8 cellular contexts compared by ENCODE assay signal in genomic region chr2:171999604-172000469, GRCh38. TPM values are rescaled to one million over a fixed set of nuclear protein-coding genes. Genes with fewer than 3 reads are reported as not detected.
DNase-seq lines count a peak whose midpoint lies in the region; ATAC-seq and TF ChIP-seq lines count a peak whose summit lies in the region.

Gene METAP1D (plus strand): TSS chr2:171999953. CDS start chr2:171999970, 17 bp downstream.

- H3K27ac ChIP-seq in PC-9 (peak within 1 kb of the TSS; percentile 77), esophagus muscularis mucosa (replicated peaks in 1 of 4) (peak within 1 kb of the TSS; percentile 22 to 70 (median 46)), muscle layer of duodenum (ENCODE audit: low read length) (peak within 1 kb of the TSS; percentile 39)

- peak; percentile 99 for ATAC-seq in GM21723 (IDR thresholded peaks at IDR 0.05; ENCODE audit: unreplicated experiment)
- ATAC-seq in activated T-cell treated with anti-CD3 and anti-CD28 coated beads, Interleukin-2, amount 50 U/mL, for 4 hours, result peak; percentile 94 to 98

- no peaks in the 10 kb centered on the region for H3K9me3 ChIP-seq in PC-9 (ENCODE audit: insufficient read depth, low read depth)
- no peaks in the 10 kb centered on the region for H3K9me3 ChIP-seq in esophagus muscularis mucosa
- no peaks in the 10 kb centered on the region for H3K9me3 ChIP-seq in muscle layer of duodenum (ENCODE audit: control insufficient read depth in 1 of 2, low read length in 2 of 2)

- under 1% methylated on average over 32 of the region's 73 CpGs for WGBS in esophagus muscularis mucosa

- H3K36me3 Mint-ChIP-seq in activated T-cell treated with anti-CD3 and anti-CD28 coated beads, Interleukin-2, amount 50 U/mL, for 4 hours (ENCODE audit: insufficient read depth), result no peaks in the 10 kb centered on the region

- no peaks in the 10 kb centered on the region for H3K9me2 ChIP-seq in PC-9 (ENCODE audit: insufficient read depth)

- H3K27me3 Mint-ChIP-seq in activated T-cell treated with anti-CD3 and anti-CD28 coated beads, Interleukin-2, amount 50 U/mL, for 4 hours (ENCODE audit: low read depth), result peaks cover 7% of the 10 kb centered on the region

- POLR2A ChIA-PET in PC-9 (lab: Charles Lee; ENCODE audit: unreplicated experiment), result interaction anchor here (0.6 to 0.7 kb wide), 2 partner anchors 21 to 62 kb away, joined by 8 to 18 read pairs; no protein-coding TSS in a partner anchor

- peak within 1 kb of the TSS; percentile 89 for H3K4me3 Mint-ChIP-seq in activated T-cell treated with anti-CD3 and anti-CD28 coated beads, Interleukin-2, amount 50 U/mL, for 4 hours

- BruUV-seq in PC-9 (replicated peaks; lab: Mats Ljungman, UMichigan), result no TSS peak

- peak within 1 kb of the TSS; percentile 96 for H2AFZ ChIP-seq in PC-9

- TF ChIP-seq EP300 in esophagus muscularis mucosa (IDR thresholded peaks at IDR 0.05), result no peak

- peak within 1 kb of the TSS; percentile 93 for H3K4me3 ChIP-seq in Jurkat, Clone E6-1 (ENCODE audit: low read length)
- peak within 1 kb of the TSS; percentile 65 for H3K4me3 ChIP-seq in PC-9
- peak within 1 kb of the TSS; percentile 72 to 90 (median 82) for H3K4me3 ChIP-seq in esophagus muscularis mucosa
- peak within 1 kb of the TSS; percentile 75 to 98 for H3K4me3 ChIP-seq in muscle layer of duodenum (ENCODE audit: low read depth in 1 of 2, low read length in 2 of 2)

- H3K9me3 Mint-ChIP-seq in activated T-cell treated with anti-CD3 and anti-CD28 coated beads, Interleukin-2, amount 50 U/mL, for 4 hours, result no peaks in the 10 kb centered on the region

- H3K79me2 ChIP-seq in PC-9 (ENCODE audit: low read depth), result peaks cover 8% of the 10 kb centered on the region; the same call in 1 of the 2 replicates

- TF ChIP-seq CTCF in PC-9 (conservative IDR thresholded peaks at IDR 0.05), result no peak; the same call in 1 of the 2 replicates
- TF ChIP-seq CTCF in esophagus muscularis mucosa (IDR thresholded peaks at IDR 0.05), result peak in 2 of 3 experiments; percentile 8 to 14

- no peaks in the 10 kb centered on the region for H3K27me3 ChIP-seq in PC-9 (ENCODE audit: insufficient read depth, low read depth)
- H3K27me3 ChIP-seq in esophagus muscularis mucosa, result no peaks in the 10 kb centered on the region
- no peaks in the 10 kb centered on the region for H3K27me3 ChIP-seq in muscle layer of duodenum (ENCODE audit: low read depth, low read length)

- peak; percentile 86 for DNase-seq in DMS79 (lab: John Stamatoyannopoulos, UW)
- DNase-seq in Jurkat, Clone E6-1 (ENCODE audit: low read depth, low spot score), result peak; percentile 79
- peak; percentile 91 to 100 for DNase-seq in PC-9
- DNase-seq in activated T-cell treated with anti-CD3 and anti-CD28 coated beads, Interleukin-2, amount 50 U/mL, for 4 hours, result peak; percentile 80
- peak; percentile 94 for DNase-seq in esophagus muscularis mucosa (ENCODE audit: extremely low spot score)
- peak; percentile 59 to 66 for DNase-seq in stimulated activated CD8-positive, alpha-beta memory T cell treated with anti-CD3 and anti-CD28 coated beads, Interleukin-7, amount 100 ng/mL, for 1 hour (ENCODE audit: low read depth in 2 of 2)

- peaks cover 20% of the 10 kb centered on the region for H3K4me1 Mint-ChIP-seq in activated T-cell treated with anti-CD3 and anti-CD28 coated beads, Interleukin-2, amount 50 U/mL, for 4 hours (ENCODE audit: low read depth)

- peak within 1 kb of the TSS; percentile 71 for H3K4me2 ChIP-seq in PC-9

- H3K36me3 ChIP-seq in PC-9 (ENCODE audit: low read depth) (no peaks in the 10 kb centered on the region), esophagus muscularis mucosa (no peaks in the 10 kb centered on the region), muscle layer of duodenum (ENCODE audit: control insufficient read depth in 1 of 2, insufficient read depth in 2 of 2, low read length in 2 of 2) (no peaks in the 10 kb centered on the region)

- intact Hi-C loops in PC-9 (cut with micrococcal nuclease; ENCODE audit: unreplicated experiment) (loop anchor here (1.0 to 10.0 kb wide), 7 partner anchors 8 to 465 kb away; partner anchors contain the start of genes DLX2 and HAT1), esophagus muscularis mucosa (cut with DNase I) (no loop called here)

- H4K20me1 ChIP-seq in PC-9 (ENCODE audit: insufficient read depth), result no peaks in the 10 kb centered on the region

- no peak for TF ChIP-seq POLR2A in esophagus muscularis mucosa (IDR thresholded peaks at IDR 0.05; ENCODE audit: low read depth)

- peaks cover 17% of the 10 kb centered on the region for H3K4me1 ChIP-seq in PC-9 (replicated peaks; ENCODE audit: insufficient read depth)
- peaks cover 9 to 21% (median 15%) of the 10 kb centered on the region in 4 donors for H3K4me1 ChIP-seq in esophagus muscularis mucosa
- H3K4me1 ChIP-seq in muscle layer of duodenum (ENCODE audit: control insufficient read depth in 1 of 2, insufficient read depth in 2 of 2, low read length in 2 of 2), result peaks cover 5 to 15% of the 10 kb centered on the region in 2 donors

- CTCF ChIA-PET in PC-9 (lab: Charles Lee), result interaction anchor here (0.5 kb wide), 1 partner anchor 10 kb away, joined by 17 read pairs; no protein-coding TSS in a partner anchor

- H3F3A ChIP-seq in PC-9 (ENCODE audit: insufficient read depth, low read depth), result peaks cover 10% of the 10 kb centered on the region; the same call in 1 of the 2 replicates

RNA-seq across cellular contexts. Expression of gene METAP1D, which starts in this region (rescaled TPM):
- 8.4 TPM for polyA plus RNA-seq in Jurkat, Clone E6-1 (2012; ENCODE audit: insufficient read depth, insufficient read length)
- total RNA-seq in PC-9 (2021) (21.5 and 32.4 TPM in 2 replicates), esophagus muscularis mucosa (1 to 10 TPM; 3.1 to 6.6 (median 4.1) TPM)
- 1 to 10 TPM; 5.1 to 5.9 (median 5.1) TPM for total RNA-seq in activated T-cell treated with anti-CD3 and anti-CD28 coated beads, Interleukin-2, amount 50 U/mL, for 4 hours

Comparison
In these comparisons a context has a peak if more than half of its experiments do, and no peak if none do; other contexts are left out.
1. Peak in every context shown above with its lines: DNase-seq, ATAC-seq, H3K4me3 ChIP-seq and H3K27ac ChIP-seq.